In the genomic region with DNA sequence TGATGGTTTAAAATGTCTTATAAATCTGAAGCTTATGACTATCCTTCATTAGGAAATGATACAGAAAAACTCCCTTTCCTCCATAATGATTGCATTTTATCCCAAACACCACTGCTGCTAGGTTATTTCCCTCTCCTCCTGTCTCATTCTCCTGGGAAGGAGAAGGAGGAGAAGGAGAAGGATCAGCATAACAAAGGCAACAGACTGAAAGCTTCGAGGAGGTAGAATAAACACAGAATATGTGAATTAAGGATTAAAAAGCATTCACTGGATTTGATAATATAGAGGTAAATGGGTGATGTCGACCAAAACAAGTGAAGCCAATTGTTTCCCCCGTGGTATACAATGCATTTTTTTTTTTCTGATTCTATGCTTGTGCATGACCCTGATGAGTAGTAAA, we compare ENCODE assay signal across 17 cellular contexts.
A peak's percentile ranks its signal among the peaks of the same experiment; 100 is the strongest.
DNase-seq lines count a peak whose midpoint lies in the region; ATAC-seq and TF ChIP-seq lines count a peak whose summit lies in the region.
"Had no signal": no experiment of that assay in that cellular context is flagged by ENCODE, and none has a peak within 500 bp of the region (broad histone marks: within the 10 kb centered on the region; RNA-seq: fewer than 3 reads in every experiment).

No MANE protein-coding gene starts in this region.

- intact Hi-C loops in heart right ventricle (cut with DNase I) = no loop called here
- intact Hi-C loops in esophagus muscularis mucosa (cut with DNase I) = no loop called here
- intact Hi-C loops in upper lobe of right lung (cut with DNase I) = no loop called here

- DNase-seq in heart right ventricle (no peak), right atrium auricular region (ENCODE audit: low spot score) (no peak), esophagus muscularis mucosa (ENCODE audit: extremely low spot score) (no peak), mesothelial cell of epicardium (ENCODE audit: low spot score in 2 of 2, unreplicated experiment in 2 of 2) (no peak), upper lobe of right lung (no peak), NK-92 (lab: John Stamatoyannopoulos, UW; ENCODE audit: unreplicated experiment) (no peak)
- DNase-seq in activated CD4-positive, alpha-beta T cell treated with anti-CD3 and anti-CD28 coated beads for 1 hour = no peak
- DNase-seq: activated CD4-positive, CD25-positive, alpha-beta regulatory T cell treated with anti-CD3 and anti-CD28 coated beads, Interleukin-2, amount 50 U/mL, for 72 hours; activated CD8-positive, alpha-beta memory T cell treated with anti-CD3 and anti-CD28 coated beads, Interleukin-2, amount 50 U/mL, for 4 hours; CD4-positive, alpha-beta memory T cell; NCI-H748 treated with DMSO at 0.1 percent for 48 hours; posterior cingulate gyrus; stimulated activated CD4-positive, alpha-beta T cell treated with anti-CD3 and anti-CD28 coated beads, Interleukin-1b, Interleukin-23, amount 100 ng/mL, for 48 hours; stimulated activated CD8-positive, alpha-beta memory T cell treated with anti-CD3 and anti-CD28 coated beads, Interleukin-4, amount 100 ng/mL, for 48 hours; T-helper 2 cell had no signal

- H3K27me3 Mint-ChIP-seq in mesothelial cell of epicardium (ENCODE audit: low read depth) = no peaks in the 10 kb centered on the region
- H3K27me3 Mint-ChIP-seq in activated T-helper 17 cell treated with anti-CD3 and anti-CD28 coated beads, Interleukin-2, amount 50 U/mL, for 72 hours = no peaks in the 10 kb centered on the region

- TF ChIP-seq POLR2A in esophagus muscularis mucosa (IDR thresholded peaks at IDR 0.05; ENCODE audit: low read depth) = no peak

- no peaks in the 10 kb centered on the region for H3K9me3 Mint-ChIP-seq in mesothelial cell of epicardium
- H3K9me3 Mint-ChIP-seq in activated T-helper 17 cell treated with anti-CD3 and anti-CD28 coated beads, Interleukin-2, amount 50 U/mL, for 72 hours = no peaks in the 10 kb centered on the region
- H3K9me3 Mint-ChIP-seq: activated naive CD4-positive, alpha-beta T cell treated with anti-CD3 and anti-CD28 coated beads, Interleukin-2, amount 50 U/mL, for 72 hours; CD4-positive, alpha-beta memory T cell had no signal

- peak overlapping the region in 6 of 10 donors; percentile 18 to 73 (median 36) for H3K27ac ChIP-seq in heart right ventricle
- peak overlapping the region in 1 of 2 donors; percentile 20 for H3K27ac ChIP-seq in right atrium auricular region
- peak overlapping the region; percentile 1 to 53 (median 26) for H3K27ac ChIP-seq in esophagus muscularis mucosa (replicated peaks in 1 of 4)
- peak overlapping the region; percentile 75 for H3K27ac ChIP-seq in upper lobe of right lung

- H3K9me3 ChIP-seq in heart right ventricle (no peaks in the 10 kb centered on the region), right atrium auricular region (no peaks in the 10 kb centered on the region), esophagus muscularis mucosa (no peaks in the 10 kb centered on the region), upper lobe of right lung (no peaks in the 10 kb centered on the region)

- TF ChIP-seq EP300 in esophagus muscularis mucosa (IDR thresholded peaks at IDR 0.05) = no peak

- H3K36me3 Mint-ChIP-seq in mesothelial cell of epicardium = peaks cover 18% of the 10 kb centered on the region
- peaks cover 24% of the 10 kb centered on the region for H3K36me3 Mint-ChIP-seq in activated T-helper 17 cell treated with anti-CD3 and anti-CD28 coated beads, Interleukin-2, amount 50 U/mL, for 72 hours (ENCODE audit: low read depth)
- H3K36me3 Mint-ChIP-seq: activated naive CD4-positive, alpha-beta T cell treated with anti-CD3 and anti-CD28 coated beads, Interleukin-2, amount 50 U/mL, for 72 hours; CD4-positive, alpha-beta memory T cell had no signal

- H3K4me1 ChIP-seq in heart right ventricle = peaks cover 0 to 47% (median 18%) of the 10 kb centered on the region in 9 donors
- H3K4me1 ChIP-seq in right atrium auricular region = peaks cover 0 to 12% of the 10 kb centered on the region in 2 donors
- peaks cover 6 to 17% (median 12%) of the 10 kb centered on the region in 4 donors for H3K4me1 ChIP-seq in esophagus muscularis mucosa
- peaks cover 19% of the 10 kb centered on the region for H3K4me1 ChIP-seq in upper lobe of right lung

- H3K4me3 ChIP-seq in heart right ventricle (no peak overlapping the region), right atrium auricular region (no peak overlapping the region), esophagus muscularis mucosa (no peak overlapping the region), upper lobe of right lung (no peak overlapping the region)

- no peaks in the 10 kb centered on the region for H3K27me3 ChIP-seq in heart right ventricle
- no peaks in the 10 kb centered on the region for H3K27me3 ChIP-seq in right atrium auricular region
- H3K27me3 ChIP-seq in esophagus muscularis mucosa = no peaks in the 10 kb centered on the region
- H3K27me3 ChIP-seq in upper lobe of right lung = no peaks in the 10 kb centered on the region

- TF ChIP-seq CTCF in heart right ventricle (IDR thresholded peaks at IDR 0.05) (no peak), right atrium auricular region (IDR thresholded peaks at IDR 0.05) (no peak), esophagus muscularis mucosa (IDR thresholded peaks at IDR 0.05) (no peak), mesothelial cell of epicardium (IDR thresholded peaks at IDR 0.05; ENCODE audit: unreplicated experiment) (no peak), upper lobe of right lung (IDR thresholded peaks at IDR 0.05) (no peak)

- no peak overlapping the region for H3K4me3 Mint-ChIP-seq in mesothelial cell of epicardium
- no peak overlapping the region for H3K4me3 Mint-ChIP-seq in activated T-helper 17 cell treated with anti-CD3 and anti-CD28 coated beads, Interleukin-2, amount 50 U/mL, for 72 hours
- H3K4me3 Mint-ChIP-seq: CD4-positive, alpha-beta memory T cell had no signal

- WGBS in heart right ventricle, 2 donors = 41 to 48% methylated on average over 3 of the region's 3 CpGs
- WGBS in esophagus muscularis mucosa = 39% methylated on average over 3 of the region's 3 CpGs

- peak overlapping the region; percentile 93 for H3K27ac Mint-ChIP-seq in mesothelial cell of epicardium
- H3K27ac Mint-ChIP-seq in activated T-helper 17 cell treated with anti-CD3 and anti-CD28 coated beads, Interleukin-2, amount 50 U/mL, for 72 hours = no peak overlapping the region
- H3K27ac Mint-ChIP-seq: activated naive CD4-positive, alpha-beta T cell treated with anti-CD3 and anti-CD28 coated beads, Interleukin-2, amount 50 U/mL, for 72 hours; CD4-positive, alpha-beta memory T cell had no signal

- H3K36me3 ChIP-seq in heart right ventricle (peaks cover 0 to 6% (median 0%) of the 10 kb centered on the region in 9 donors), right atrium auricular region (no peaks in the 10 kb centered on the region), esophagus muscularis mucosa (peaks cover 0 to 15% (median 5%) of the 10 kb centered on the region in 4 donors), upper lobe of right lung (no peaks in the 10 kb centered on the region)

- H3K4me1 Mint-ChIP-seq in mesothelial cell of epicardium = peaks cover 50% of the 10 kb centered on the region
- no peaks in the 10 kb centered on the region for H3K4me1 Mint-ChIP-seq in activated T-helper 17 cell treated with anti-CD3 and anti-CD28 coated beads, Interleukin-2, amount 50 U/mL, for 72 hours
- H3K4me1 Mint-ChIP-seq: CD4-positive, alpha-beta memory T cell had no signal

- no peak for ATAC-seq in heart right ventricle
- no peak for ATAC-seq in upper lobe of right lung
- no peak for ATAC-seq in activated T-helper 17 cell treated with anti-CD3 and anti-CD28 coated beads, Interleukin-2, amount 50 U/mL, for 72 hours (replicated peaks)
- ATAC-seq: activated naive CD4-positive, alpha-beta T cell treated with anti-CD3 and anti-CD28 coated beads, Interleukin-2, amount 50 U/mL, for 72 hours had no signal
